ENCODE assay signal across 33 cellular contexts in genomic region chr19:10641248-10641647, GRCh38. TPM values are rescaled to one million over a fixed set of nuclear protein-coding genes. Genes with fewer than 3 reads are reported as not detected.
DNase-seq lines count a peak whose midpoint lies in the region; ATAC-seq and TF ChIP-seq lines count a peak whose summit lies in the region.
"Had no signal": no experiment of that assay in that cellular context is flagged by ENCODE, and none has a peak within 500 bp of the region (broad histone marks: within the 10 kb centered on the region; RNA-seq: fewer than 3 reads in every experiment).

No MANE protein-coding gene starts in this region.

- no peak for DNase-seq in CD4-positive, CD25-positive, alpha-beta regulatory T cell
- DNase-seq in Caco-2 (no peak), NOMO-1 (lab: John Stamatoyannopoulos, UW; ENCODE audit: unreplicated experiment in 2 of 2) (no peak), mucosa of descending colon (no peak)
- no peak for DNase-seq in activated CD8-positive, alpha-beta T cell treated with anti-CD3 and anti-CD28 coated beads for 36 hours
- DNase-seq in stimulated activated CD4-positive, alpha-beta T cell treated with anti-CD3 and anti-CD28 coated beads, Interleukin-4, amount 100 ng/mL, for 4 hours: no peak
- DNase-seq: activated CD4-positive, alpha-beta T cell treated with anti-CD3 and anti-CD28 coated beads for 4 hours; central memory CD4-positive, alpha-beta T cell; COR-L47; dermis blood vessel endothelial cell; DMS53; endodermal cell; GM23248; head of caudate nucleus; mesenchymal stem cell; NCI-H1092; NCI-H1694; NCI-H446 treated with DMSO at 0.1 percent for 48 hours; NCI-H82; occipital lobe; SIG-M5; stimulated activated CD4-positive, alpha-beta T cell treated with anti-CD3 and anti-CD28 coated beads, Interleukin-2, amount 100 ng/mL, for 48 hours; upper lobe of right lung had no signal

- no peak for ATAC-seq in CD4-positive, CD25-positive, alpha-beta regulatory T cell (ENCODE audit: low read depth in 2 of 2)
- ATAC-seq in activated CD8-positive, alpha-beta T cell treated with anti-CD3 and anti-CD28 coated beads for 36 hours: no peak
- ATAC-seq in mucosa of descending colon: no peak
- ATAC-seq: esophagus mucosa, K562, left lobe of liver, sciatic nerve, upper lobe of right lung had no signal

- no peaks in the 10 kb centered on the region for H3K9me3 Mint-ChIP-seq in CD4-positive, CD25-positive, alpha-beta regulatory T cell
- H3K9me3 Mint-ChIP-seq in Caco-2 (ENCODE audit: unreplicated experiment) (no peaks in the 10 kb centered on the region), nephron (no peaks in the 10 kb centered on the region)
- no peaks in the 10 kb centered on the region for H3K9me3 Mint-ChIP-seq in activated CD8-positive, alpha-beta T cell treated with anti-CD3 and anti-CD28 coated beads for 36 hours
- H3K9me3 Mint-ChIP-seq: activated T-helper 1 cell treated with anti-CD3 and anti-CD28 coated beads, Interleukin-12 subunit alpha, Interleukin-12 subunit beta, Interleukin-2, Interleukin-4 antibody, amounts not matched to agents 30 ng/mL and 10 ng/mL and 1 ng/mL, durations not matched to agents 14 hours and 24 hours and 36 hours; endodermal cell had no signal

- H3K4me1 Mint-ChIP-seq in CD4-positive, CD25-positive, alpha-beta regulatory T cell: peaks cover 0 to 38% (median 10%) of the 10 kb centered on the region in 4 donors
- peaks cover 10% of the 10 kb centered on the region for H3K4me1 Mint-ChIP-seq in Caco-2 (ENCODE audit: low read depth, unreplicated experiment)
- peaks cover 51% of the 10 kb centered on the region for H3K4me1 Mint-ChIP-seq in activated CD8-positive, alpha-beta T cell treated with anti-CD3 and anti-CD28 coated beads for 36 hours (ENCODE audit: low read depth)
- H3K4me1 Mint-ChIP-seq in nephron: peaks cover 32% of the 10 kb centered on the region

- H3K9me3 ChIP-seq in CD4-positive, CD25-positive, alpha-beta regulatory T cell (ENCODE audit: control insufficient read depth in 2 of 2, low read length in 2 of 2): no peaks in the 10 kb centered on the region
- H3K9me3 ChIP-seq in Caco-2 (no peaks in the 10 kb centered on the region), mucosa of descending colon (no peaks in the 10 kb centered on the region)
- H3K9me3 ChIP-seq: BLaER1 treated with 17β-estradiol and CSF1 and Interleukin-3, amounts not matched to agents 10 nM and 100 nM; prostate gland; suprapubic skin; upper lobe of right lung had no signal

- no TSS peak for BruUV-seq in Caco-2 (replicated peaks; lab: Mats Ljungman, UMichigan)

- peaks cover 3% of the 10 kb centered on the region for H3K4me1 ChIP-seq in CD4-positive, CD25-positive, alpha-beta regulatory T cell (ENCODE audit: control insufficient read depth, insufficient read depth, low read length, poor library complexity, severe bottlenecking)
- H3K4me1 ChIP-seq in Caco-2 (peaks cover 6% of the 10 kb centered on the region), mucosa of descending colon (ENCODE audit: low read depth) (peaks cover 5% of the 10 kb centered on the region)

- no peak overlapping the region for H3K4me3 Mint-ChIP-seq in CD4-positive, CD25-positive, alpha-beta regulatory T cell
- no peak overlapping the region for H3K4me3 Mint-ChIP-seq in Caco-2 (ENCODE audit: unreplicated experiment)
- no peak overlapping the region for H3K4me3 Mint-ChIP-seq in activated CD8-positive, alpha-beta T cell treated with anti-CD3 and anti-CD28 coated beads for 36 hours
- no peak overlapping the region for H3K4me3 Mint-ChIP-seq in nephron
- H3K4me3 Mint-ChIP-seq: endodermal cell had no signal

- peaks cover 31% of the 10 kb centered on the region for H3K36me3 Mint-ChIP-seq in CD4-positive, CD25-positive, alpha-beta regulatory T cell
- H3K36me3 Mint-ChIP-seq in Caco-2 (ENCODE audit: insufficient read depth, unreplicated experiment) (peaks cover 77% of the 10 kb centered on the region), nephron (ENCODE audit: low read depth) (peaks cover 37% of the 10 kb centered on the region)
- peaks cover 46% of the 10 kb centered on the region for H3K36me3 Mint-ChIP-seq in activated CD8-positive, alpha-beta T cell treated with anti-CD3 and anti-CD28 coated beads for 36 hours (ENCODE audit: low read depth)

- TF ChIP-seq CTCF in Caco-2 (IDR thresholded peaks at IDR 0.05; ENCODE audit: insufficient read depth in 1 of 2, low read depth in 1 of 2, low read length in 1 of 2, severe bottlenecking in 1 of 2, unreplicated experiment in 1 of 2) (no peak), nephron (IDR thresholded peaks at IDR 0.05; ENCODE audit: unreplicated experiment in 3 of 3) (no peak), mucosa of descending colon (IDR thresholded peaks at IDR 0.05) (no peak)
- TF ChIP-seq CTCF in activated CD8-positive, alpha-beta T cell treated with anti-CD3 and anti-CD28 coated beads for 36 hours (IDR thresholded peaks at IDR 0.05): no peak

- POLR2A ChIA-PET in Caco-2 (lab: Charles Lee): no interaction called here
- POLR2A ChIA-PET in activated CD8-positive, alpha-beta T cell treated with anti-CD3 and anti-CD28 coated beads for 36 hours (lab: Charles Lee): interaction anchor here (1.0 to 2.0 kb wide), 5 partner anchors 14 to 135 kb away, joined by 3 to 7 read pairs (median 4); no protein-coding TSS in a partner anchor

- peaks cover 69% of the 10 kb centered on the region for H3K36me3 ChIP-seq in CD4-positive, CD25-positive, alpha-beta regulatory T cell (ENCODE audit: control insufficient read depth, insufficient read depth, low read length)
- H3K36me3 ChIP-seq in Caco-2 (ENCODE audit: control insufficient read depth, insufficient read depth, low read length) (no peaks in the 10 kb centered on the region; the same call in 1 of the 2 replicates), mucosa of descending colon (ENCODE audit: low read depth) (peaks cover 4% of the 10 kb centered on the region)
- H3K36me3 ChIP-seq: prostate gland had no signal

- CTCF ChIA-PET in Caco-2 (lab: Charles Lee): no interaction called here
- CTCF ChIA-PET in activated CD8-positive, alpha-beta T cell treated with anti-CD3 and anti-CD28 coated beads for 36 hours (lab: Charles Lee): interaction anchor here (1.2 to 14.8 kb wide), 4 partner anchors 46 to 223 kb away, joined by 3 to 409 read pairs (median 38); partner anchors contain the start of genes CDKN2D and KRI1

- intact Hi-C loops in Caco-2 (cut with micrococcal nuclease; ENCODE audit: unreplicated experiment) (no loop called here), mucosa of descending colon (cut with DNase I, micrococcal nuclease) (loop anchor here (5.0 kb wide), 1 partner anchor 59 kb away; no protein-coding TSS in a partner anchor)
- intact Hi-C loops in activated CD8-positive, alpha-beta T cell treated with anti-CD3 and anti-CD28 coated beads for 36 hours (cut with micrococcal nuclease): loop anchor here (5.0 kb wide), 1 partner anchor 39 kb away; no protein-coding TSS in a partner anchor

- H3K27me3 Mint-ChIP-seq in CD4-positive, CD25-positive, alpha-beta regulatory T cell: no peaks in the 10 kb centered on the region
- H3K27me3 Mint-ChIP-seq in Caco-2 (ENCODE audit: insufficient read depth, unreplicated experiment) (no peaks in the 10 kb centered on the region), nephron (ENCODE audit: low read depth) (no peaks in the 10 kb centered on the region)
- H3K27me3 Mint-ChIP-seq in activated CD8-positive, alpha-beta T cell treated with anti-CD3 and anti-CD28 coated beads for 36 hours: no peaks in the 10 kb centered on the region

- H3K4me3 ChIP-seq in CD4-positive, CD25-positive, alpha-beta regulatory T cell (ENCODE audit: low read depth, low read length): no peak overlapping the region
- H3K4me3 ChIP-seq in Caco-2 (ENCODE audit: low read depth, low read length) (no peak overlapping the region), mucosa of descending colon (no peak overlapping the region)
- H3K4me3 ChIP-seq: BLaER1 treated with 17β-estradiol and CSF1 and Interleukin-3, amounts not matched to agents 10 nM and 100 nM; GM23248; K562; prostate gland; suprapubic skin; upper lobe of right lung had no signal

- H3K27ac ChIP-seq in CD4-positive, CD25-positive, alpha-beta regulatory T cell (ENCODE audit: insufficient read depth, low read length, poor library complexity, severe bottlenecking): no peak overlapping the region
- H3K27ac ChIP-seq: GM23248, suprapubic skin, upper lobe of right lung had no signal

- H3K27me3 ChIP-seq in CD4-positive, CD25-positive, alpha-beta regulatory T cell (ENCODE audit: control insufficient read depth, insufficient read depth, low read length): no peaks in the 10 kb centered on the region
- H3K27me3 ChIP-seq in Caco-2 (replicated peaks; ENCODE audit: control insufficient read depth, insufficient read depth, low read length): no peaks in the 10 kb centered on the region
- H3K27me3 ChIP-seq: BLaER1 treated with 17β-estradiol and CSF1 and Interleukin-3, amounts not matched to agents 10 nM and 100 nM; suprapubic skin; upper lobe of right lung had no signal

- peak overlapping the region in 2 of 3 donors; percentile 29 to 42 for H3K27ac Mint-ChIP-seq in CD4-positive, CD25-positive, alpha-beta regulatory T cell
- H3K27ac Mint-ChIP-seq in Caco-2 (ENCODE audit: unreplicated experiment) (peak overlapping the region; percentile 39), nephron (peak overlapping the region; percentile 38 to 99 (median 57))
- H3K27ac Mint-ChIP-seq in activated CD8-positive, alpha-beta T cell treated with anti-CD3 and anti-CD28 coated beads for 36 hours: peak overlapping the region; percentile 75

RNA-seq across cellular contexts. Expression of gene ILF3, which starts 12.9 kb away (rescaled TPM):
- total RNA-seq in CD4-positive, CD25-positive, alpha-beta regulatory T cell: 444 TPM
- polyA plus RNA-seq in CD4-positive, CD25-positive, alpha-beta regulatory T cell: 10 to 100 TPM; 54.8 to 70.8 (median 62.1) TPM
- 399 and 401 TPM in 2 replicates for total RNA-seq in Caco-2 (2022)
- 100 to 1,000 TPM; 435 to 450 TPM for total RNA-seq in activated CD8-positive, alpha-beta T cell treated with anti-CD3 and anti-CD28 coated beads for 36 hours
- total RNA-seq in mucosa of descending colon: 100 to 1,000 TPM; 151 to 213 (median 178) TPM

RNA-seq across cellular contexts. Expression of gene SLC44A2, which starts 15.9 kb away (rescaled TPM):
- 236 TPM for total RNA-seq in CD4-positive, CD25-positive, alpha-beta regulatory T cell
- polyA plus RNA-seq in CD4-positive, CD25-positive, alpha-beta regulatory T cell: 100 to 1,000 TPM; 225 to 280 (median 255) TPM
- total RNA-seq in Caco-2 (2022) (119 and 120 TPM in 2 replicates), mucosa of descending colon (100 to 1,000 TPM in 2 of 3 donors, 10 to 100 TPM in 1; 90.0 to 179 (median 116) TPM)
- total RNA-seq in activated CD8-positive, alpha-beta T cell treated with anti-CD3 and anti-CD28 coated beads for 36 hours: 10 to 100 TPM; 66.0 to 71.4 TPM

RNA-seq across cellular contexts. Expression of gene AP1M2, which starts 54.1 kb away (rescaled TPM):
- total RNA-seq in CD4-positive, CD25-positive, alpha-beta regulatory T cell: not detected
- not detected for polyA plus RNA-seq in CD4-positive, CD25-positive, alpha-beta regulatory T cell
- total RNA-seq in Caco-2 (2022) (191 and 196 TPM in 2 replicates), mucosa of descending colon (100 to 1,000 TPM in 2 of 3 donors, 10 to 100 TPM in 1; 42.6 to 140 (median 131) TPM)
- not detected for total RNA-seq in activated CD8-positive, alpha-beta T cell treated with anti-CD3 and anti-CD28 coated beads for 36 hours
- total RNA-seq: activated T-helper 1 cell treated with anti-CD3 and anti-CD28 coated beads, Interleukin-12 subunit alpha, Interleukin-12 subunit beta, Interleukin-2, Interleukin-4 antibody, amounts not matched to agents 30 ng/mL and 10 ng/mL and 1 ng/mL, durations not matched to agents 14 hours and 24 hours and 36 hours; GM23248; myocyte; occipital lobe; sciatic nerve had no signal
- polyA plus RNA-seq: GM23248 had no signal

RNA-seq across cellular contexts. Expression of gene QTRT1, which starts 60.0 kb away (rescaled TPM):
- 37.2 TPM for total RNA-seq in CD4-positive, CD25-positive, alpha-beta regulatory T cell
- polyA plus RNA-seq in CD4-positive, CD25-positive, alpha-beta regulatory T cell: 10 to 100 TPM; 30.6 to 43.7 (median 36.9) TPM
- total RNA-seq in Caco-2 (2022): 32.2 and 43.4 TPM in 2 replicates
- 10 to 100 TPM; 56.8 to 61.8 TPM for total RNA-seq in activated CD8-positive, alpha-beta T cell treated with anti-CD3 and anti-CD28 coated beads for 36 hours
- total RNA-seq in mucosa of descending colon: 100 to 1,000 TPM in 2 of 3 donors, 10 to 100 TPM in 1; 57.8 to 107 (median 101) TPM

Comparison
In these comparisons a context has a peak if more than half of its experiments do, and no peak if none do; other contexts are left out.
1. RNA of gene AP1M2, which starts 54.1 kb away (total RNA-seq): 191 to 196 TPM in Caco-2 and 42.6 to 140 TPM in mucosa of descending colon; not detected in CD4-positive, CD25-positive, alpha-beta regulatory T cell (single experiment) and not detected in activated CD8-positive, alpha-beta T cell treated with anti-CD3 and anti-CD28 coated beads for 36 hours; every median in the first group is over 10 times any median in the second.
2. Peak in every context shown above with its lines, with median percentiles within 50 percentile points of each other: H3K27ac Mint-ChIP-seq.